ENCODE assay signal across 8 cellular contexts in the genomic region with DNA sequence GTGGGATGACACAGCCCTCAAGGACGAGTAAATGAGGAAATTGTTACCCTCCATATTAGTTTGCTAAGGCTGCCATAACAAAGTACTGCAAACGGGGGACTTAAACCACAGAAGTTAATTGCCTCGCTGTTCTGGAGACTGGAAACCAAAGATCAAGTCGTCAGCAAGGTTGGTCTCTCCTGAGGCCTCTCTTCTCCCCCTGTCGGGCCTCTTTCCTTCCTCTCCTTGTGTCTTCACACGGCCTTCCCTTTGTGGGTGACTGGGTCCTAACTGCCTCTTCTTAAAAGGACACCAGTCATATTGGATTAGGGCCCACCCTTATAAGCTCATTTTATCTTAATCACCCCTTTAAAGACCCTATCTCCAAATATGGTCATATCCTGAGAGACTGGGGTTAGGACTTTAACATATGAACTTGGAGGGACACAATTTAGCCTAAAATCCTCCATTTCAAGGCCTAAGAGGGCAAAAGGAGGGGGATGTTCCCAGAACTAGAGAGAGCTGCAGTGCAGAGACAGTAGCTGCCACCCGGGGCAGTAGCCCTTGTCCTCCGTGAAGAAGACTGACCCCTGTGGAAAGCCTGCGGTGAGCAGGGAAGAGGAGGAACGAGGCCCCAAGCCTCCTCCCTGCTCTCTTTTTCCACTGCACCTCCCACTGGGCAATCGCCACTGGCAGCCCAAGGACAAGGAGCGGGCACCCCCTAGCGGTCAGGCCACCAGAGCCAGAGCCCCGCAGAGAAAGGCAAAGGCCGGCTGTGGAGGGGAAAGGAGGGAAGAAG. TPM values are rescaled to one million over a fixed set of nuclear protein-coding genes. Genes with fewer than 3 reads are reported as not detected.
A peak's percentile ranks its signal among the peaks of the same experiment; 100 is the strongest.
DNase-seq lines count a peak whose midpoint lies in the region; ATAC-seq and TF ChIP-seq lines count a peak whose summit lies in the region.

No MANE protein-coding gene starts in this region.

- POLR2A ChIA-PET in naive thymus-derived CD8-positive, alpha-beta T cell (lab: Charles Lee): no interaction called here

- no peaks in the 10 kb centered on the region for H3K9me3 Mint-ChIP-seq in naive thymus-derived CD8-positive, alpha-beta T cell
- H3K9me3 Mint-ChIP-seq in stimulated activated memory B cell treated with anti-CD40 and anti-IgM and Interleukin-4, amounts not matched to agents 10 μg/mL and 1 μg/mL and 100 μg/mL, for 72 hours: no peaks in the 10 kb centered on the region

- H3K4me3 Mint-ChIP-seq in naive thymus-derived CD8-positive, alpha-beta T cell: no peak overlapping the region
- no peak overlapping the region for H3K4me3 Mint-ChIP-seq in stimulated activated memory B cell treated with anti-CD40 and anti-IgM and Interleukin-4, amounts not matched to agents 10 μg/mL and 1 μg/mL and 100 μg/mL, for 72 hours

- peak overlapping the region; percentile 11 to 66 (median 55); a peak in 21 of 22 replicates for H3K4me2 ChIP-seq in BLaER1 treated with 17β-estradiol and CSF1 and Interleukin-3, amounts not matched to agents 10 nM and 100 nM

- H3K4me3 ChIP-seq in BLaER1 treated with 17β-estradiol and CSF1 and Interleukin-3, amounts not matched to agents 10 nM and 100 nM: no peak overlapping the region
- H3K4me3 ChIP-seq in esophagus muscularis mucosa: no peak overlapping the region

- H3K36me3 Mint-ChIP-seq in naive thymus-derived CD8-positive, alpha-beta T cell: no peaks in the 10 kb centered on the region
- no peaks in the 10 kb centered on the region for H3K36me3 Mint-ChIP-seq in stimulated activated memory B cell treated with anti-CD40 and anti-IgM and Interleukin-4, amounts not matched to agents 10 μg/mL and 1 μg/mL and 100 μg/mL, for 72 hours

- peak overlapping the region in 1 of 11 experiments; percentile 27; a peak in 1 of 22 replicates for H3K27ac ChIP-seq in BLaER1 treated with 17β-estradiol and CSF1 and Interleukin-3, amounts not matched to agents 10 nM and 100 nM
- H3K27ac ChIP-seq in esophagus muscularis mucosa (replicated peaks in 1 of 4): no peak overlapping the region

- TF ChIP-seq POLR2A in esophagus muscularis mucosa (IDR thresholded peaks at IDR 0.05; ENCODE audit: low read depth): no peak

- DNase-seq in GM19240 (ENCODE audit: insufficient read length, low spot score): peak; percentile 68
- peak; percentile 96 to 98 for DNase-seq in NOMO-1 (lab: John Stamatoyannopoulos, UW; ENCODE audit: unreplicated experiment in 2 of 2)
- DNase-seq in activated CD8-positive, alpha-beta memory T cell treated with anti-CD3 and anti-CD28 coated beads, Interleukin-2, amount 50 U/mL, for 4 hours: peak; percentile 55
- peak; percentile 94 for DNase-seq in esophagus muscularis mucosa (ENCODE audit: extremely low spot score)
- peak; percentile 5 to 72 (median 42) for DNase-seq in naive thymus-derived CD8-positive, alpha-beta T cell

- TF ChIP-seq EP300 in esophagus muscularis mucosa (IDR thresholded peaks at IDR 0.05): no peak

- peaks cover 0 to 6% (median 2%) of the 10 kb centered on the region in 4 donors for H3K4me1 Mint-ChIP-seq in naive thymus-derived CD8-positive, alpha-beta T cell
- peaks cover 7% of the 10 kb centered on the region for H3K4me1 Mint-ChIP-seq in stimulated activated memory B cell treated with anti-CD40 and anti-IgM and Interleukin-4, amounts not matched to agents 10 μg/mL and 1 μg/mL and 100 μg/mL, for 72 hours

- peaks cover 6 to 13% (median 9%) of the 10 kb centered on the region in 10 experiments; a peak in 18 of 20 replicates for H3K4me1 ChIP-seq in BLaER1 treated with 17β-estradiol and CSF1 and Interleukin-3, amounts not matched to agents 10 nM and 100 nM
- H3K4me1 ChIP-seq in esophagus muscularis mucosa: peaks cover 0 to 15% (median 11%) of the 10 kb centered on the region in 4 donors

- TF ChIP-seq CTCF in esophagus muscularis mucosa (IDR thresholded peaks at IDR 0.05): peak; percentile 59 to 90 (median 69)

- H3K27ac Mint-ChIP-seq in naive thymus-derived CD8-positive, alpha-beta T cell: no peak overlapping the region
- H3K27ac Mint-ChIP-seq in stimulated activated memory B cell treated with anti-CD40 and anti-IgM and Interleukin-4, amounts not matched to agents 10 μg/mL and 1 μg/mL and 100 μg/mL, for 72 hours: no peak overlapping the region

- intact Hi-C loops in esophagus muscularis mucosa (cut with DNase I): no loop called here

- peaks cover 20 to 69% (median 44%) of the 10 kb centered on the region in 5 donors for H3K27me3 Mint-ChIP-seq in naive thymus-derived CD8-positive, alpha-beta T cell
- peaks cover 57% of the 10 kb centered on the region for H3K27me3 Mint-ChIP-seq in stimulated activated memory B cell treated with anti-CD40 and anti-IgM and Interleukin-4, amounts not matched to agents 10 μg/mL and 1 μg/mL and 100 μg/mL, for 72 hours

- 29% methylated on average over 15 of the region's 15 CpGs for WGBS in esophagus muscularis mucosa

- no peaks in the 10 kb centered on the region for H4K20me1 ChIP-seq in BLaER1 treated with 17β-estradiol and CSF1 and Interleukin-3, amounts not matched to agents 10 nM and 100 nM

- H3K36me3 ChIP-seq in BLaER1 treated with 17β-estradiol and CSF1 and Interleukin-3, amounts not matched to agents 10 nM and 100 nM: no peaks in the 10 kb centered on the region
- H3K36me3 ChIP-seq in esophagus muscularis mucosa: no peaks in the 10 kb centered on the region

- H3K27me3 ChIP-seq in BLaER1 treated with 17β-estradiol and CSF1 and Interleukin-3, amounts not matched to agents 10 nM and 100 nM: no peaks in the 10 kb centered on the region
- no peaks in the 10 kb centered on the region for H3K27me3 ChIP-seq in esophagus muscularis mucosa

- no peaks in the 10 kb centered on the region for H3K9me3 ChIP-seq in BLaER1 treated with 17β-estradiol and CSF1 and Interleukin-3, amounts not matched to agents 10 nM and 100 nM (replicated peaks in 1 of 11)
- no peaks in the 10 kb centered on the region for H3K9me3 ChIP-seq in esophagus muscularis mucosa

- ATAC-seq in HG03354 (IDR thresholded peaks at IDR 0.05; ENCODE audit: poor library complexity, severe bottlenecking, unreplicated experiment): peak; percentile 96
- ATAC-seq in naive thymus-derived CD8-positive, alpha-beta T cell: peak; percentile 30 to 52
- ATAC-seq in stimulated activated memory B cell treated with anti-CD40 and anti-IgM and Interleukin-4, amounts not matched to agents 10 μg/mL and 1 μg/mL and 100 μg/mL, for 72 hours: peak; percentile 71

- peak overlapping the region in 1 of 11 experiments; percentile 3; a peak in 1 of 22 replicates for H3K9ac ChIP-seq in BLaER1 treated with 17β-estradiol and CSF1 and Interleukin-3, amounts not matched to agents 10 nM and 100 nM

RNA-seq across cellular contexts. Expression of a gene that starts 35.0 kb away (rescaled TPM):
- total RNA-seq in esophagus muscularis mucosa: under 1 TPM in 1 of 4 donors, not detected in 3; 0.17 TPM
- not detected for total RNA-seq in naive thymus-derived CD8-positive, alpha-beta T cell
- polyA plus RNA-seq in naive thymus-derived CD8-positive, alpha-beta T cell: not detected

RNA-seq across cellular contexts. Expression of a gene that starts 52.9 kb away (rescaled TPM):
- 10 to 100 TPM in 1 of 4 donors, 1 to 10 TPM in 3; 7.4 to 13.3 (median 8.2) TPM for total RNA-seq in esophagus muscularis mucosa
- 10 to 100 TPM; 13.3 to 13.7 TPM for total RNA-seq in naive thymus-derived CD8-positive, alpha-beta T cell
- polyA plus RNA-seq in naive thymus-derived CD8-positive, alpha-beta T cell: 10 to 100 TPM in 2 of 3 donors, 1 to 10 TPM in 1; 6.0 to 13.1 (median 11.0) TPM

RNA-seq across cellular contexts. Expression of a gene that starts 53.0 kb away (rescaled TPM):
- 10 to 100 TPM; 22.0 to 34.5 (median 33.8) TPM for total RNA-seq in esophagus muscularis mucosa
- 10 to 100 TPM; 54.1 to 63.9 TPM for total RNA-seq in naive thymus-derived CD8-positive, alpha-beta T cell
- 10 to 100 TPM; 26.1 to 33.3 (median 32.5) TPM for polyA plus RNA-seq in naive thymus-derived CD8-positive, alpha-beta T cell

Comparison
In these comparisons a context has a peak if more than half of its experiments do, and no peak if none do; other contexts are left out.
1. DNase-seq: peak in every context shown above with its lines; median percentile 97 in NOMO-1; 94 in esophagus muscularis mucosa; 68 in GM19240; 55 in activated CD8-positive, alpha-beta memory T cell treated with anti-CD3 and anti-CD28 coated beads, Interleukin-2, amount 50 U/mL, for 4 hours; 42 in naive thymus-derived CD8-positive, alpha-beta T cell.
2. ATAC-seq: peak in every context shown above with its lines; median percentile 96 in HG03354; 71 in stimulated activated memory B cell treated with anti-CD40 and anti-IgM and Interleukin-4, amounts not matched to agents 10 μg/mL and 1 μg/mL and 100 μg/mL, for 72 hours; 41 in naive thymus-derived CD8-positive, alpha-beta T cell.